Comparison of ENCODE assay signal across 8 cellular contexts in the genomic region with DNA sequence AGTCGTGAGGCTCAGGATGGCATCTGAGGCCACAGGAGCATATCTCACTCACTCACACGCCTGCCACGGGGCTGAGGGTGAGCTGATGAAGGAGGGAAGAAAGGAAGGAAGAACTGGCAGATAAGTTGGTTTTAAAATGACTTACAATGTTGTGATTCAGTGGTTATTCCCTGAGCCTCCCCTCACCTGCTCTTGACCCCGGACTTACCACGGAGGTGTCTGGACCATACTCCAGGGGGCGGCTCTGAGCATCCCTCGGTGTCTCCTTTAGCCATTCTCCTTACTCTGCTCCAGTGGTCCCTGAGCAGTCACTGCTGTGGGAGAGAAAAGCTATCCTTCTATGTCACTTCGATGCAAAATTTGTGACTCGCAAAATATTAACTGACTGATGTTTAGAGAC.
DNase-seq lines count a peak whose midpoint lies in the region; ATAC-seq, FAIRE-seq and TF ChIP-seq lines count a peak whose summit lies in the region.
"Not testable (repeated sequence)": the region's sequence is repeated elsewhere in the genome, so short reads cannot be mapped to it uniquely, and the experiment has no call there.

No MANE protein-coding gene starts in this region.

- not testable (repeated sequence) for H2BK12ac ChIP-seq in H1 (ENCODE audit: low read depth, low read length)

- not testable (repeated sequence) for H3K4me1 ChIP-seq in GM23338 (ENCODE audit: insufficient read depth); Karpas-422 (ENCODE audit: low read length); H1 (replicated peaks in 1 of 4; ENCODE audit: control insufficient read depth in 3 of 4, insufficient read depth in 4 of 4, low read length in 3 of 4); esophagus muscularis mucosa; HepG2 (ENCODE audit: insufficient read depth, low read length); upper lobe of right lung

- not testable (repeated sequence) for H3K14ac ChIP-seq in H1 (ENCODE audit: insufficient read length)

- not testable (repeated sequence) for DNase-seq in GM12864 (ENCODE audit: low read depth); WERI-Rb-1; H1 (ENCODE audit: low read depth in 1 of 2, low spot score in 2 of 2); HepG2 (ENCODE audit: low spot score); upper lobe of right lung
- DNase-seq in GM23338 (ENCODE audit: low spot score) = peak; percentile 28
- peak; percentile 46 for DNase-seq in Karpas-422
- DNase-seq in esophagus muscularis mucosa (ENCODE audit: extremely low spot score) = peak; percentile 60

- not testable (repeated sequence) for FAIRE-seq in H1 (lab: Jason Lieb, UNC); HepG2 (lab: Jason Lieb, UNC)

- ATAC-seq in GM23338 (peak; percentile 86), HepG2 (peak; percentile 46; the same call in 1 of the 3 replicates), upper lobe of right lung (peak; percentile 13)

- H3K27ac Mint-ChIP-seq in GM23338 = not testable (repeated sequence)

- H3K36me3 Mint-ChIP-seq in GM23338 (ENCODE audit: low read depth) = peaks cover 16% of the 10 kb centered on the region

- not testable (repeated sequence) for H3K27me3 ChIP-seq in GM23338 (ENCODE audit: insufficient read depth); Karpas-422 (ENCODE audit: low read length); WERI-Rb-1 (ENCODE audit: insufficient read depth, low read depth, severe bottlenecking); H1 (replicated peaks in 1 of 4; ENCODE audit: control insufficient read depth in 3 of 4, extremely low read depth in 1 of 4, insufficient read depth in 3 of 4, low read length in 3 of 4); esophagus muscularis mucosa; HepG2 (ENCODE audit: control insufficient read depth in 1 of 2, insufficient read depth in 2 of 2, low read length in 2 of 2); upper lobe of right lung

- TF ChIP-seq RAD21 in H1 (IDR thresholded peaks at IDR 0.05 in 1 of 2, conservative IDR thresholded peaks at IDR 0.05 in 1 of 2; ENCODE audit: low read depth in 2 of 2, low read length in 2 of 2) = peak; percentile 12 to 39; a peak in 3 of 4 replicates
- not testable (repeated sequence) for TF ChIP-seq RAD21 in HepG2 (CRISPR knock-in tag; IDR thresholded peaks at IDR 0.05)

- not testable (repeated sequence) for H3K79me2 ChIP-seq in GM23338 (replicated peaks; ENCODE audit: insufficient read depth); Karpas-422 (ENCODE audit: low read length); H1 (ENCODE audit: control insufficient read depth in 1 of 2, insufficient read depth in 2 of 2, low read length in 2 of 2); HepG2 (ENCODE audit: insufficient read depth, low read length)

- H3K36me3 ChIP-seq in GM23338 (ENCODE audit: insufficient read depth); Karpas-422 (ENCODE audit: insufficient read depth, low read length); WERI-Rb-1; H1 (ENCODE audit: control insufficient read depth in 2 of 4, insufficient read depth in 4 of 4, low read length in 3 of 4); esophagus muscularis mucosa; HepG2 (replicated peaks in 1 of 2; ENCODE audit: control insufficient read depth in 1 of 2, insufficient read depth in 2 of 2, low read length in 2 of 2); upper lobe of right lung: not testable (repeated sequence)

- H3K56ac ChIP-seq in H1 (replicated peaks; ENCODE audit: insufficient read length, low read depth, low read length) = not testable (repeated sequence)

- H3K23me2 ChIP-seq in H1 (ENCODE audit: low read depth, low read length) = not testable (repeated sequence)

- H4K5ac ChIP-seq in H1 (ENCODE audit: insufficient read length, low read depth, low read length) = not testable (repeated sequence)

- H3K4me2 ChIP-seq in GM23338; Karpas-422 (ENCODE audit: low read depth, low read length, poor library complexity, severe bottlenecking); H1 (ENCODE audit: insufficient read depth in 1 of 2, low read depth in 2 of 2, low read length in 2 of 2); HepG2 (ENCODE audit: low read depth, low read length): not testable (repeated sequence)

- H2AFZ ChIP-seq in GM23338 = 0 out of 2 replicates have a peak overlapping the region, but pooled peaks have one; percentile 18
- not testable (repeated sequence) for H2AFZ ChIP-seq in Karpas-422 (ENCODE audit: low read length); H1 (ENCODE audit: low read length); HepG2 (ENCODE audit: low read length)

- in situ Hi-C loops in HepG2 (cut with HindIII; ENCODE audit: extremely low pct_ligation_motif_present, low pct_unique_long_range_greater_than_20kb) = not testable (repeated sequence)

- H2BK20ac ChIP-seq in H1 (ENCODE audit: low read length) = not testable (repeated sequence)

- POLR2A ChIA-PET in H1 (lab: Charles Lee; ENCODE audit: partially characterized antibody); HepG2 (lab: Yijun Ruan, JAX): not testable (repeated sequence)

- not testable (repeated sequence) for H4K8ac ChIP-seq in H1 (ENCODE audit: extremely low read depth, insufficient read depth, low read length)

- H3K27ac ChIP-seq in GM23338 (ENCODE audit: low read depth); Karpas-422 (ENCODE audit: low read length); WERI-Rb-1; H1 (ENCODE audit: low read depth, low read length); esophagus muscularis mucosa (replicated peaks in 1 of 4); HepG2 (ENCODE audit: extremely low read length, insufficient read depth, low read length); upper lobe of right lung: not testable (repeated sequence)

- not testable (repeated sequence) for TF ChIP-seq EP300 in H1 (IDR thresholded peaks at IDR 0.05; ENCODE audit: borderline replicate concordance in 1 of 2, low read depth in 2 of 2, low read length in 2 of 2); esophagus muscularis mucosa (IDR thresholded peaks at IDR 0.05); HepG2 (IDR thresholded peaks at IDR 0.05; ENCODE audit: low read depth in 2 of 2, low read length in 2 of 2); HepG2 (CRISPR knock-in tag; IDR thresholded peaks at IDR 0.05; ENCODE audit: borderline replicate concordance)

- not testable (repeated sequence) for H3K9me2 ChIP-seq in GM23338 (ENCODE audit: insufficient read depth); Karpas-422 (replicated peaks; ENCODE audit: insufficient read depth, low read length)

- not testable (repeated sequence) for H2BK120ac ChIP-seq in H1 (replicated peaks; ENCODE audit: low read depth, low read length)

- H3K9me3 ChIP-seq in Karpas-422 (ENCODE audit: low read length); WERI-Rb-1 (ENCODE audit: severe bottlenecking); H1 (ENCODE audit: insufficient read depth in 2 of 2, low read depth in 1 of 2, low read length in 1 of 2); esophagus muscularis mucosa; HepG2 (ENCODE audit: low read length); upper lobe of right lung: not testable (repeated sequence)

- not testable (repeated sequence) for H3K4me3 ChIP-seq in GM12864 (ENCODE audit: low read depth, low read length); GM23338; Karpas-422 (ENCODE audit: low read length); WERI-Rb-1 (ENCODE audit: low read depth, low read length); H1 (ENCODE audit: extremely low read depth in 1 of 4, insufficient read depth in 2 of 4, low read depth in 3 of 4, low read length in 4 of 4); esophagus muscularis mucosa; HepG2 (replicated peaks in 1 of 3; ENCODE audit: insufficient read depth in 1 of 3, low read depth in 2 of 3, low read length in 3 of 3); upper lobe of right lung

- H4K91ac ChIP-seq in H1 (replicated peaks; ENCODE audit: insufficient read length, low read length) = not testable (repeated sequence)

- not testable (repeated sequence) for H4K20me1 ChIP-seq in GM23338 (replicated peaks; ENCODE audit: insufficient read depth); Karpas-422 (ENCODE audit: insufficient read depth, low read depth, low read length); H1 (replicated peaks in 1 of 2; ENCODE audit: control insufficient read depth in 1 of 2, insufficient read depth in 2 of 2, low read length in 2 of 2); HepG2 (ENCODE audit: insufficient read depth, low read length)

- not testable (repeated sequence) for H3K18ac ChIP-seq in H1 (ENCODE audit: extremely low read depth, low read length)

- H3K23ac ChIP-seq in H1 (ENCODE audit: insufficient read length) = not testable (repeated sequence)

- not testable (repeated sequence) for TF ChIP-seq POLR2A in H1 (IDR thresholded peaks at IDR 0.05; ENCODE audit: control extremely low read depth in 1 of 2, low read depth in 2 of 2, low read length in 2 of 2); esophagus muscularis mucosa (IDR thresholded peaks at IDR 0.05; ENCODE audit: low read depth); HepG2 (IDR thresholded peaks at IDR 0.05; ENCODE audit: insufficient read depth in 1 of 2, low read depth in 2 of 2, low read length in 2 of 2)

- CTCF ChIA-PET in H1 (lab: Charles Lee; ENCODE audit: partially characterized antibody) = interaction anchor here (0.9 to 1.6 kb wide), 5 partner anchors 9 to 146 kb away, joined by 3 to 5 read pairs (median 3); no protein-coding TSS in a partner anchor
- CTCF ChIA-PET in HepG2 (lab: Yijun Ruan, JAX; ENCODE audit: low intra/inter-chr PET ratio, low total read pairs) = not testable (repeated sequence)

- not testable (repeated sequence) for H2AK5ac ChIP-seq in H1 (ENCODE audit: low read depth, low read length)

- peaks cover 21% of the 10 kb centered on the region for H3K9me3 Mint-ChIP-seq in GM23338

- 91% methylated on average over 9 of the region's 9 CpGs; no CpG with 5 or more reads in 1 of the 2 experiments for WGBS in H1 (ENCODE audit: extremely low coverage in 1 of 2, insufficient coverage in 1 of 2, insufficient read length in 1 of 2, insufficient replicate concordance in 2 of 2, low coverage in 1 of 2, low lambda C conversion rate in 2 of 2, missing lambda C conversion rate in 1 of 2), 2 experiments
- 85% methylated on average over 9 of the region's 9 CpGs for WGBS in esophagus muscularis mucosa
- 14% methylated on average over 9 of the region's 9 CpGs for WGBS in HepG2 (ENCODE audit: low lambda C conversion rate)

- TF ChIP-seq CTCF in GM12864 (IDR thresholded peaks at IDR 0.05; ENCODE audit: low read depth, low read length, missing control alignments) (peak; percentile 7), GM23338 (conservative IDR thresholded peaks at IDR 0.05; ENCODE audit: low read depth in 2 of 2) (peak; percentile 37 to 56), WERI-Rb-1 (IDR thresholded peaks at IDR 0.05; ENCODE audit: low read depth, low read length) (peak; percentile 48), H1 (IDR thresholded peaks at IDR 0.05; ENCODE audit: control extremely low read depth in 1 of 3, insufficient read depth in 1 of 3, low read depth in 1 of 3, low read length in 3 of 3) (peak; percentile 34 to 48 (median 43); a peak in 3 of 4 replicates)
- not testable (repeated sequence) for TF ChIP-seq CTCF in esophagus muscularis mucosa (IDR thresholded peaks at IDR 0.05); HepG2 (CRISPR knock-in tag; IDR thresholded peaks at IDR 0.05); upper lobe of right lung (IDR thresholded peaks at IDR 0.05)

- not testable (repeated sequence) for H2BK5ac ChIP-seq in H1 (ENCODE audit: low read depth, low read length)

- H3K4me1 Mint-ChIP-seq in GM23338 = not testable (repeated sequence)

- not testable (repeated sequence) for H3F3A ChIP-seq in GM23338 (replicated peaks; ENCODE audit: low read depth)

- intact Hi-C loops in esophagus muscularis mucosa (cut with DNase I); HepG2 (cut with micrococcal nuclease; ENCODE audit: unreplicated experiment); upper lobe of right lung (cut with DNase I): not testable (repeated sequence)

- H3K4ac ChIP-seq in H1 (replicated peaks; ENCODE audit: insufficient read length, low read depth, low read length) = not testable (repeated sequence)

- not testable (repeated sequence) for BruUV-seq in HepG2 (replicated peaks; lab: Mats Ljungman, UMichigan)

- H2BK15ac ChIP-seq in H1 (ENCODE audit: low read length) = not testable (repeated sequence)

- H3K4me3 Mint-ChIP-seq in GM23338 = not testable (repeated sequence)

- H3K79me1 ChIP-seq in H1 (ENCODE audit: low read depth, low read length) = not testable (repeated sequence)

- H3K9ac ChIP-seq in Karpas-422 (ENCODE audit: low read length); H1 (replicated peaks in 1 of 4; ENCODE audit: extremely low read depth in 1 of 4, low read depth in 3 of 4, low read length in 3 of 4); HepG2 (ENCODE audit: insufficient read depth, low read depth, low read length): not testable (repeated sequence)

- not testable (repeated sequence) for H3K27me3 Mint-ChIP-seq in GM23338 (ENCODE audit: insufficient read depth, low read depth, poor library complexity)

Comparison
In these comparisons a context has a peak if more than half of its experiments do, and no peak if none do; other contexts are left out.
1. ATAC-seq: peak in every context shown above with its lines; median percentile 86 in GM23338; 46 in HepG2; 13 in upper lobe of right lung.